19 cellular contexts compared by ENCODE assay signal in genomic region chr12:99706736-99707473, GRCh38. TPM values are rescaled to one million over a fixed set of nuclear protein-coding genes. Genes with fewer than 3 reads are reported as not detected.
DNase-seq lines count a peak whose midpoint lies in the region; ATAC-seq and TF ChIP-seq lines count a peak whose summit lies in the region.
"Had no signal": no experiment of that assay in that cellular context is flagged by ENCODE, and none has a peak within 500 bp of the region (broad histone marks: within the 10 kb centered on the region; RNA-seq: fewer than 3 reads in every experiment).

No MANE protein-coding gene starts in this region.

- BruUV-seq in MCF 10A (replicated peaks; lab: Mats Ljungman, UMichigan), result TSS peak; percentile 79

- peak overlapping the region; percentile 27 for H3K27ac Mint-ChIP-seq in MCF 10A (ENCODE audit: low read depth, unreplicated experiment)
- H3K27ac Mint-ChIP-seq: CD8-positive, alpha-beta memory T cell had no signal

- intact Hi-C loops in MCF 10A (cut with micrococcal nuclease), result no loop called here
- intact Hi-C loops in breast epithelium (cut with DNase I; ENCODE audit: low total_unique reads), result no loop called here

- no peaks in the 10 kb centered on the region for H3K36me3 Mint-ChIP-seq in MCF 10A (ENCODE audit: insufficient read depth, unreplicated experiment)
- H3K36me3 Mint-ChIP-seq: CD8-positive, alpha-beta memory T cell had no signal

- CTCF ChIA-PET in MCF 10A (lab: Yijun Ruan, JAX), result interaction anchor here (0.7 to 1.1 kb wide), 5 partner anchors 15 to 1116 kb away, joined by 3 to 6 read pairs (median 4); no protein-coding TSS in a partner anchor

- no peaks in the 10 kb centered on the region for H3K27me3 Mint-ChIP-seq in MCF 10A (ENCODE audit: insufficient read depth, unreplicated experiment)
- H3K27me3 Mint-ChIP-seq: CD8-positive, alpha-beta memory T cell had no signal

- TF ChIP-seq POLR2A in breast epithelium (IDR thresholded peaks at IDR 0.05), result no peak

- no peaks in the 10 kb centered on the region for H3K9me3 Mint-ChIP-seq in MCF 10A (ENCODE audit: unreplicated experiment)

- no peaks in the 10 kb centered on the region for H3K36me3 ChIP-seq in breast epithelium
- H3K36me3 ChIP-seq in SJSA1, result peaks cover 53% of the 10 kb centered on the region
- H3K36me3 ChIP-seq in right atrium auricular region, result no peaks in the 10 kb centered on the region
- H3K36me3 ChIP-seq: HAP-1 had no signal

- no peak overlapping the region for H3K4me3 Mint-ChIP-seq in MCF 10A (ENCODE audit: unreplicated experiment)
- H3K4me3 Mint-ChIP-seq: CD8-positive, alpha-beta memory T cell had no signal

- H3K9me3 ChIP-seq in breast epithelium, result no peaks in the 10 kb centered on the region
- H3K9me3 ChIP-seq in SJSA1 (replicated peaks), result no peaks in the 10 kb centered on the region
- H3K9me3 ChIP-seq in right atrium auricular region, result peaks cover 0 to under 1% of the 10 kb centered on the region in 2 donors
- H3K9me3 ChIP-seq: A549, HAP-1 had no signal

- ATAC-seq in esophagus mucosa (peak; percentile 73), HG02938 (IDR thresholded peaks at IDR 0.05; ENCODE audit: unreplicated experiment) (no peak), GM21737 (IDR thresholded peaks at IDR 0.05; ENCODE audit: unreplicated experiment) (no peak)
- ATAC-seq: A549 had no signal

- H3K4me1 Mint-ChIP-seq in MCF 10A (ENCODE audit: insufficient read depth, unreplicated experiment), result peaks cover 7% of the 10 kb centered on the region
- H3K4me1 Mint-ChIP-seq: CD8-positive, alpha-beta memory T cell had no signal

- DNase-seq in MCF 10A (ENCODE audit: unreplicated experiment), result peak; percentile 63
- DNase-seq in breast epithelium (ENCODE audit: low spot score in 2 of 2), result no peak
- peak; percentile 69 to 90 for DNase-seq in SJSA1 (ENCODE audit: low read depth in 1 of 2, low spot score in 2 of 2)
- DNase-seq in NCI-H524 (lab: John Stamatoyannopoulos, UW), result no peak
- DNase-seq in right atrium auricular region (ENCODE audit: low spot score), result no peak
- DNase-seq: CD8-positive, alpha-beta memory T cell; DND-41; KBM-7; NCI-H187; NCI-H2171; NCI-H510A; RPMI8226 had no signal

- H3K27ac ChIP-seq in breast epithelium (no peak overlapping the region), SJSA1 (no peak overlapping the region), right atrium auricular region (no peak overlapping the region)
- H3K27ac ChIP-seq: A549; BLaER1 treated with 17β-estradiol and CSF1 and Interleukin-3, amounts not matched to agents 10 nM and 100 nM; HL-60 had no signal

- POLR2A ChIA-PET in MCF 10A (lab: Yijun Ruan, JAX), result no interaction called here

- no peak overlapping the region for H3K4me3 ChIP-seq in breast epithelium
- no peak overlapping the region for H3K4me3 ChIP-seq in SJSA1
- no peak overlapping the region for H3K4me3 ChIP-seq in right atrium auricular region
- H3K4me3 ChIP-seq: A549; BLaER1 treated with 17β-estradiol and CSF1 and Interleukin-3, amounts not matched to agents 10 nM and 100 nM; HAP-1 had no signal

- H3K27me3 ChIP-seq in breast epithelium (no peaks in the 10 kb centered on the region), SJSA1 (replicated peaks) (no peaks in the 10 kb centered on the region), right atrium auricular region (no peaks in the 10 kb centered on the region)
- H3K27me3 ChIP-seq: BLaER1 treated with 17β-estradiol and CSF1 and Interleukin-3, amounts not matched to agents 10 nM and 100 nM had no signal

- H3K4me1 ChIP-seq in breast epithelium (no peaks in the 10 kb centered on the region), SJSA1 (replicated peaks) (no peaks in the 10 kb centered on the region), right atrium auricular region (no peaks in the 10 kb centered on the region)
- H3K4me1 ChIP-seq: A549, HAP-1 had no signal

- no peak for TF ChIP-seq CTCF in MCF 10A (IDR thresholded peaks at IDR 0.05; ENCODE audit: unreplicated experiment)
- no peak for TF ChIP-seq CTCF in breast epithelium (IDR thresholded peaks at IDR 0.05)
- TF ChIP-seq CTCF in right atrium auricular region (IDR thresholded peaks at IDR 0.05), result no peak

RNA-seq across cellular contexts. Expression of gene GARIN6, which starts 59.4 kb away (rescaled TPM):
- total RNA-seq in MCF 10A (2022), result not detected in 2 replicates
- total RNA-seq in breast epithelium, result not detected
- total RNA-seq in SJSA1 (2014; rRNA removed; shearing (Covaris generic)), result not detected in 2 replicates
- not detected for total RNA-seq in esophagus mucosa
- not detected for total RNA-seq in right atrium auricular region
- total RNA-seq: CD8-positive, alpha-beta memory T cell had no signal

Comparison
In these comparisons a context has a peak if more than half of its experiments do, and no peak if none do; other contexts are left out.
1. DNase-seq: peak in MCF 10A (single experiment) and SJSA1 (2 of 2); none in breast epithelium (0 of 2), NCI-H524 (0 of 2) and right atrium auricular region (single experiment).